ENCODE assay signal across 13 cellular contexts in the genomic region with DNA sequence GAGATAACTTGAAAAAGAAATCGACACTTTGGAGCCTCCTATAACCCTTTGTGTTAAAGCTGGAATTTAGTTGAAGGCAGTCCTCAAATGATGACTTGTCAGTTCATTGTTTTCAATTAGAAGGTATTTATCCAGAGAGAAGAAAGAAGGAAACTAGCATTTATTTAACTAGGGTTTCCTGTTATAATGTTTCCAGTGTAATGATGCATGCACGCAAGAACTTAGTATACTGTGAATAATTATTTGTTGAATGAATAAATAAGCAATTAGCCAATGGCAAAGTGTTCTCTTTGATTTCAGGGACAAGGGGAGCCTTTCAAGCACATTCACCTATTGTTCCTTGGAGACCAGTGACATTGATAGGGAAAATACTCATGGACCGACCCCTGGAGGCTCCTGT.
DNase-seq lines count a peak whose midpoint lies in the region; FAIRE-seq and TF ChIP-seq lines count a peak whose summit lies in the region.
"Had no signal": no experiment of that assay in that cellular context is flagged by ENCODE, and none has a peak within 500 bp of the region (broad histone marks: within the 10 kb centered on the region; RNA-seq: fewer than 3 reads in every experiment).

No MANE protein-coding gene starts in this region.

- H3K27me3 Mint-ChIP-seq in MCF 10A (ENCODE audit: insufficient read depth, unreplicated experiment) = no peaks in the 10 kb centered on the region

- H3K9me3 Mint-ChIP-seq in MCF 10A (ENCODE audit: unreplicated experiment) = no peaks in the 10 kb centered on the region

- FAIRE-seq in keratinocyte (lab: Jason Lieb, UNC) = peak; percentile 52
- FAIRE-seq: H1, K562 had no signal

- no peak overlapping the region for H3K4me3 Mint-ChIP-seq in MCF 10A (ENCODE audit: unreplicated experiment)

- H3K27me3 ChIP-seq in breast epithelium = no peaks in the 10 kb centered on the region
- no peaks in the 10 kb centered on the region for H3K27me3 ChIP-seq in colonic mucosa
- no peaks in the 10 kb centered on the region for H3K27me3 ChIP-seq in keratinocyte (ENCODE audit: control insufficient read depth, extremely low read depth, insufficient read depth, low read length)

- no peak for TF ChIP-seq POLR2A in breast epithelium (IDR thresholded peaks at IDR 0.05)

- CTCF ChIA-PET in MCF 10A (lab: Yijun Ruan, JAX) = interaction anchor here (0.6 to 1.2 kb wide), 2 partner anchors 10 to 306 kb away, joined by 4 to 7 read pairs; no protein-coding TSS in a partner anchor

- peak overlapping the region in 1 of 2 donors; percentile 56 for H3K9ac ChIP-seq in colonic mucosa (ENCODE audit: low read depth in 2 of 2, low read length in 2 of 2)
- peak overlapping the region; percentile 10 for H3K9ac ChIP-seq in keratinocyte (ENCODE audit: control insufficient read depth, extremely low read depth, insufficient read depth, low read length)

- H3K4me3 ChIP-seq in breast epithelium = no peak overlapping the region
- H3K4me3 ChIP-seq in colonic mucosa = no peak overlapping the region
- no peak overlapping the region for H3K4me3 ChIP-seq in keratinocyte (ENCODE audit: control insufficient read depth in 2 of 3, extremely low read depth in 1 of 3, insufficient read depth in 2 of 3, low read depth in 1 of 3, low read length in 3 of 3)
- H3K4me3 ChIP-seq: K562 had no signal

- no peak for TF ChIP-seq CTCF in MCF 10A (IDR thresholded peaks at IDR 0.05; ENCODE audit: unreplicated experiment)
- no peak for TF ChIP-seq CTCF in breast epithelium (IDR thresholded peaks at IDR 0.05)
- TF ChIP-seq CTCF in colonic mucosa (IDR thresholded peaks at IDR 0.05) = no peak
- no peak for TF ChIP-seq CTCF in keratinocyte (optimal IDR thresholded peaks at IDR 0.05 in 1 of 3, IDR thresholded peaks at IDR 0.05 in 1 of 3, conservative IDR thresholded peaks at IDR 0.05 in 1 of 3; ENCODE audit: extremely low read depth in 1 of 3, insufficient read depth in 2 of 3, low read length in 3 of 3)

- no peaks in the 10 kb centered on the region for H3K36me3 Mint-ChIP-seq in MCF 10A (ENCODE audit: insufficient read depth, unreplicated experiment)

- H2AFZ ChIP-seq in keratinocyte (ENCODE audit: control insufficient read depth, low read length) = no peak overlapping the region

- BruUV-seq in MCF 10A (replicated peaks; lab: Mats Ljungman, UMichigan) = no TSS peak

- H3K27ac Mint-ChIP-seq in MCF 10A (ENCODE audit: low read depth, unreplicated experiment) = no peak overlapping the region

- intact Hi-C loops in MCF 10A (cut with micrococcal nuclease) = no loop called here
- intact Hi-C loops in breast epithelium (cut with DNase I; ENCODE audit: low total_unique reads) = no loop called here
- intact Hi-C loops in colonic mucosa (cut with DNase I) = no loop called here
- intact Hi-C loops in head of caudate nucleus (cut with DNase I) = no loop called here

- dilution Hi-C loops in keratinocyte (cut with MboI; ENCODE audit: extremely low pct_ligation_motif_present, low sequenced_read_pairs) = no loop called here

- no peaks in the 10 kb centered on the region for H3K9me1 ChIP-seq in keratinocyte (ENCODE audit: control insufficient read depth, extremely low read depth, insufficient read depth, low read length)

- peaks cover 21% of the 10 kb centered on the region for H3K4me1 Mint-ChIP-seq in MCF 10A (ENCODE audit: insufficient read depth, unreplicated experiment)

- H3K9me3 ChIP-seq in breast epithelium (no peaks in the 10 kb centered on the region), colonic mucosa (no peaks in the 10 kb centered on the region), keratinocyte (ENCODE audit: control insufficient read depth, low read depth, low read length) (no peaks in the 10 kb centered on the region)

- no peaks in the 10 kb centered on the region for H3K36me3 ChIP-seq in breast epithelium
- H3K36me3 ChIP-seq in colonic mucosa = no peaks in the 10 kb centered on the region
- no peaks in the 10 kb centered on the region for H3K36me3 ChIP-seq in keratinocyte (ENCODE audit: control insufficient read depth in 2 of 2, extremely low read depth in 1 of 2, insufficient read depth in 2 of 2, low read length in 2 of 2)

- peak; percentile 13 for DNase-seq in MCF 10A (ENCODE audit: unreplicated experiment)
- no peak for DNase-seq in breast epithelium (ENCODE audit: low spot score in 2 of 2)
- no peak for DNase-seq in colonic mucosa
- no peak for DNase-seq in keratinocyte (ENCODE audit: low read depth, low spot score)
- no peak for DNase-seq in NOMO-1 (lab: John Stamatoyannopoulos, UW; ENCODE audit: unreplicated experiment in 2 of 2)
- DNase-seq in head of caudate nucleus = no peak
- DNase-seq in NCI-H2171 (lab: John Stamatoyannopoulos, UW) = no peak
- DNase-seq in GM19238 (ENCODE audit: insufficient read length, low spot score) = no peak
- DNase-seq: C1 segment of cervical spinal cord, NCI-H2107, NCI-H526 treated with DMSO at 0.1 percent for 48 hours had no signal

- H4K20me1 ChIP-seq in keratinocyte (ENCODE audit: control insufficient read depth, extremely low read depth, insufficient read depth, low read length) = no peaks in the 10 kb centered on the region

- H3K79me2 ChIP-seq in keratinocyte (ENCODE audit: control insufficient read depth, insufficient read depth, low read length) = no peaks in the 10 kb centered on the region

- H3K27ac ChIP-seq in breast epithelium (no peak overlapping the region), colonic mucosa (peak overlapping the region; percentile 80), keratinocyte (ENCODE audit: control insufficient read depth, insufficient read depth, low read length) (peak overlapping the region; percentile 98)

- H3K4me2 ChIP-seq in keratinocyte (ENCODE audit: control insufficient read depth, extremely low read depth, insufficient read depth, low read depth, low read length) = no peak overlapping the region

- POLR2A ChIA-PET in MCF 10A (lab: Yijun Ruan, JAX) = interaction anchor here (0.7 to 9.6 kb wide), 33 partner anchors 10 to 573 kb away, joined by 3 to 292 read pairs (median 5); partner anchors contain the start of gene KLF5

- H3K4me1 ChIP-seq in breast epithelium (no peaks in the 10 kb centered on the region), colonic mucosa (peaks cover 4% of the 10 kb centered on the region), keratinocyte (ENCODE audit: control insufficient read depth, extremely low read depth, insufficient read depth, low read length) (peaks cover 48% of the 10 kb centered on the region)

Comparison
In these comparisons a context has a peak if more than half of its experiments do, and no peak if none do; other contexts are left out.
1. H3K27ac ChIP-seq: peak in colonic mucosa (single experiment) and keratinocyte (single experiment); none in breast epithelium (0 of 2).